In genomic region chr16:11461595-11461990, GRCh38 we compare ENCODE assay signal across 18 cellular contexts.
DNase-seq lines count a peak whose midpoint lies in the region; ATAC-seq and TF ChIP-seq lines count a peak whose summit lies in the region.
"Had no signal": no experiment of that assay in that cellular context is flagged by ENCODE, and none has a peak within 500 bp of the region (broad histone marks: within the 10 kb centered on the region; RNA-seq: fewer than 3 reads in every experiment).

No MANE protein-coding gene starts in this region.

- no peak for ATAC-seq in activated naive CD4-positive, alpha-beta T cell treated with anti-CD3 and anti-CD28 coated beads, Interleukin-2, amount 50 U/mL, for 72 hours
- ATAC-seq in Right ventricle myocardium inferior: no peak
- ATAC-seq: GM23338, HCT116 had no signal

- H3K14ac ChIP-seq in mesenchymal stem cell (ENCODE audit: low read length in 2 of 2): no peak overlapping the region

- H3K27ac ChIP-seq in HEK293 (ENCODE audit: extremely low read depth, low read depth, low read length): no peak overlapping the region
- no peak overlapping the region for H3K27ac ChIP-seq in mesenchymal stem cell (ENCODE audit: low read length, poor library complexity, severe bottlenecking)
- peak overlapping the region in 1 of 3 donors; percentile 17 for H3K27ac ChIP-seq in thyroid gland

- peaks cover 3% of the 10 kb centered on the region for H3K27me3 Mint-ChIP-seq in mesothelial cell of epicardium (ENCODE audit: low read depth)
- H3K27me3 Mint-ChIP-seq: CD4-positive, alpha-beta memory T cell had no signal

- H3K27me3 ChIP-seq in mesenchymal stem cell (ENCODE audit: control insufficient read depth in 1 of 2, insufficient read depth in 1 of 2, low read length in 2 of 2): peaks cover 28 to 45% of the 10 kb centered on the region in 2 experiments
- no peaks in the 10 kb centered on the region for H3K27me3 ChIP-seq in thyroid gland

- no peak overlapping the region for H3K9ac ChIP-seq in mesenchymal stem cell (ENCODE audit: low read length)

- no peaks in the 10 kb centered on the region for H3K79me1 ChIP-seq in mesenchymal stem cell (replicated peaks; ENCODE audit: low read length, poor library complexity, severe bottlenecking)

- no peak overlapping the region for H3K23ac ChIP-seq in mesenchymal stem cell (ENCODE audit: low read length in 2 of 2)

- CTCF ChIA-PET in HEK293 (lab: Yijun Ruan, JAX): no interaction called here

- no peak overlapping the region for H2BK120ac ChIP-seq in mesenchymal stem cell (ENCODE audit: low read depth, low read length)

- H3K4me1 Mint-ChIP-seq in mesothelial cell of epicardium: no peaks in the 10 kb centered on the region
- H3K4me1 Mint-ChIP-seq: GM23338, H9 had no signal

- H3K4me1 ChIP-seq in HEK293 (ENCODE audit: control insufficient read depth, insufficient read depth, low read length): no peaks in the 10 kb centered on the region
- H3K4me1 ChIP-seq in mesenchymal stem cell (ENCODE audit: control insufficient read depth, insufficient read depth, low read depth, low read length): no peaks in the 10 kb centered on the region
- H3K4me1 ChIP-seq in thyroid gland: peaks cover 9 to 21% of the 10 kb centered on the region in 2 donors
- H3K4me1 ChIP-seq: Caco-2 had no signal

- TF ChIP-seq CTCF in HEK293 (tag by site-specific recombination; IDR thresholded peaks at IDR 0.05) (no peak), thyroid gland (IDR thresholded peaks at IDR 0.05) (peak in 1 of 6 experiments; percentile 20), mesothelial cell of epicardium (IDR thresholded peaks at IDR 0.05; ENCODE audit: unreplicated experiment) (no peak)

- DNase-seq in activated naive CD4-positive, alpha-beta T cell treated with anti-CD3 and anti-CD28 coated beads, Interleukin-2, amount 50 U/mL, for 72 hours (ENCODE audit: low spot score in 2 of 2): no peak
- DNase-seq in activated naive CD4-positive, alpha-beta T cell treated with Interleukin-2 at 50 U/mL for 16 hours: no peak
- DNase-seq in mesenchymal stem cell (no peak), thyroid gland (peak; percentile 17 to 34), mesothelial cell of epicardium (ENCODE audit: low spot score in 2 of 2, unreplicated experiment in 2 of 2) (no peak), ureter (ENCODE audit: low spot score) (no peak), Right ventricle myocardium inferior (ENCODE audit: missing footprints) (no peak)
- DNase-seq: 8988T; C1 segment of cervical spinal cord; Caco-2; CD4-positive, alpha-beta memory T cell; DMS153; DND-41; H9; HFFc6 had no signal

- no peak overlapping the region for H2AK5ac ChIP-seq in mesenchymal stem cell (ENCODE audit: low read length, severe bottlenecking)

- H4K91ac ChIP-seq in mesenchymal stem cell (ENCODE audit: low read length): no peak overlapping the region

- H3K9me3 ChIP-seq in HEK293 (ENCODE audit: control insufficient read depth, insufficient read depth, low read depth, low read length): no peaks in the 10 kb centered on the region
- H3K9me3 ChIP-seq in mesenchymal stem cell (ENCODE audit: control insufficient read depth, low read length): no peaks in the 10 kb centered on the region
- H3K9me3 ChIP-seq in thyroid gland: no peaks in the 10 kb centered on the region
- H3K9me3 ChIP-seq: Caco-2 had no signal

- H2BK5ac ChIP-seq in mesenchymal stem cell (ENCODE audit: low read depth, low read length, poor library complexity, severe bottlenecking): peak overlapping the region; percentile 14

- no peak overlapping the region for H3K4ac ChIP-seq in mesenchymal stem cell (ENCODE audit: low read depth in 1 of 2, low read length in 2 of 2)

- 92% methylated on average over 6 of the region's 6 CpGs for WGBS in mesenchymal stem cell
- 63 to 80% methylated on average over 6 of the region's 6 CpGs for WGBS in thyroid gland, 2 donors

- no peak overlapping the region for H2BK15ac ChIP-seq in mesenchymal stem cell (ENCODE audit: low read depth, poor library complexity, severe bottlenecking)

- no peak overlapping the region for H2AFZ ChIP-seq in mesenchymal stem cell (ENCODE audit: low read depth, low read length)
- H2AFZ ChIP-seq: GM23338 had no signal

- H3K4me2 ChIP-seq in mesenchymal stem cell (ENCODE audit: low read length, poor library complexity, severe bottlenecking): no peak overlapping the region
- H3K4me2 ChIP-seq: GM23338 had no signal

- H4K8ac ChIP-seq in mesenchymal stem cell (ENCODE audit: low read length): no peak overlapping the region

- no peaks in the 10 kb centered on the region for H3K36me3 Mint-ChIP-seq in activated naive CD4-positive, alpha-beta T cell treated with anti-CD3 and anti-CD28 coated beads, Interleukin-2, amount 50 U/mL, for 72 hours
- H3K36me3 Mint-ChIP-seq in mesothelial cell of epicardium: no peaks in the 10 kb centered on the region
- H3K36me3 Mint-ChIP-seq: CD4-positive, alpha-beta memory T cell had no signal

- POLR2A ChIA-PET in HEK293 (lab: Yijun Ruan, JAX): no interaction called here

- no peak for TF ChIP-seq POLR2A in thyroid gland (IDR thresholded peaks at IDR 0.05)

- no peak overlapping the region for H3K4me3 Mint-ChIP-seq in mesothelial cell of epicardium
- H3K4me3 Mint-ChIP-seq: CD4-positive, alpha-beta memory T cell; GM23338; H9; HFFc6 had no signal

- H3K9me3 Mint-ChIP-seq in activated naive CD4-positive, alpha-beta T cell treated with anti-CD3 and anti-CD28 coated beads, Interleukin-2, amount 50 U/mL, for 72 hours: no peaks in the 10 kb centered on the region
- no peaks in the 10 kb centered on the region for H3K9me3 Mint-ChIP-seq in mesothelial cell of epicardium
- H3K9me3 Mint-ChIP-seq: CD4-positive, alpha-beta memory T cell; GM23338; H9; HFFc6 had no signal

- H3K4me3 ChIP-seq in HEK293 (ENCODE audit: low read depth, low read length): no peak overlapping the region
- H3K4me3 ChIP-seq in mesenchymal stem cell (ENCODE audit: insufficient read depth in 1 of 2, low read depth in 1 of 2, low read length in 2 of 2): no peak overlapping the region
- no peak overlapping the region for H3K4me3 ChIP-seq in thyroid gland (replicated peaks in 1 of 3)
- H3K4me3 ChIP-seq: GM23338 had no signal

- H2BK12ac ChIP-seq in mesenchymal stem cell (ENCODE audit: low read length in 2 of 2): no peak overlapping the region

- no peak overlapping the region for H3K18ac ChIP-seq in mesenchymal stem cell (ENCODE audit: low read depth in 1 of 2, low read length in 2 of 2)

- no peaks in the 10 kb centered on the region for H3K36me3 ChIP-seq in HEK293 (ENCODE audit: control insufficient read depth in 2 of 2, insufficient read depth in 1 of 2, low read length in 2 of 2)
- H3K36me3 ChIP-seq in mesenchymal stem cell (ENCODE audit: control insufficient read depth in 1 of 2, insufficient read depth in 2 of 2, low read depth in 1 of 2, low read length in 2 of 2): no peaks in the 10 kb centered on the region
- no peaks in the 10 kb centered on the region for H3K36me3 ChIP-seq in thyroid gland

- intact Hi-C loops in thyroid gland (cut with DNase I): no loop called here
- intact Hi-C loops in Right ventricle myocardium inferior (cut with DNase I): no loop called here

- H3K27ac Mint-ChIP-seq in activated naive CD4-positive, alpha-beta T cell treated with anti-CD3 and anti-CD28 coated beads, Interleukin-2, amount 50 U/mL, for 72 hours: peak overlapping the region; percentile 22 to 29
- H3K27ac Mint-ChIP-seq in mesothelial cell of epicardium: no peak overlapping the region
- H3K27ac Mint-ChIP-seq: CD4-positive, alpha-beta memory T cell; GM23338; HFFc6 had no signal

TF ChIP-seq in HEK293, 187 proteins besides CTCF, POLR2A, EP300 and RAD21:
- TF ChIP-seq REST (tag by site-specific recombination; IDR thresholded peaks at IDR 0.05) (peak; percentile 85), KLF8 (tag by site-specific recombination; IDR thresholded peaks at IDR 0.05) (no peak)

Comparison
In these comparisons a context has a peak if more than half of its experiments do, and no peak if none do; other contexts are left out.
1. DNase-seq: peak in thyroid gland (2 of 2); none in activated naive CD4-positive, alpha-beta T cell treated with anti-CD3 and anti-CD28 coated beads, Interleukin-2, amount 50 U/mL, for 72 hours (0 of 2), activated naive CD4-positive, alpha-beta T cell treated with Interleukin-2 at 50 U/mL for 16 hours (single experiment), mesenchymal stem cell (single experiment), mesothelial cell of epicardium (0 of 2), ureter (single experiment) and Right ventricle myocardium inferior (single experiment).